ENCODE assay signal across 1 cellular context in the genomic region with DNA sequence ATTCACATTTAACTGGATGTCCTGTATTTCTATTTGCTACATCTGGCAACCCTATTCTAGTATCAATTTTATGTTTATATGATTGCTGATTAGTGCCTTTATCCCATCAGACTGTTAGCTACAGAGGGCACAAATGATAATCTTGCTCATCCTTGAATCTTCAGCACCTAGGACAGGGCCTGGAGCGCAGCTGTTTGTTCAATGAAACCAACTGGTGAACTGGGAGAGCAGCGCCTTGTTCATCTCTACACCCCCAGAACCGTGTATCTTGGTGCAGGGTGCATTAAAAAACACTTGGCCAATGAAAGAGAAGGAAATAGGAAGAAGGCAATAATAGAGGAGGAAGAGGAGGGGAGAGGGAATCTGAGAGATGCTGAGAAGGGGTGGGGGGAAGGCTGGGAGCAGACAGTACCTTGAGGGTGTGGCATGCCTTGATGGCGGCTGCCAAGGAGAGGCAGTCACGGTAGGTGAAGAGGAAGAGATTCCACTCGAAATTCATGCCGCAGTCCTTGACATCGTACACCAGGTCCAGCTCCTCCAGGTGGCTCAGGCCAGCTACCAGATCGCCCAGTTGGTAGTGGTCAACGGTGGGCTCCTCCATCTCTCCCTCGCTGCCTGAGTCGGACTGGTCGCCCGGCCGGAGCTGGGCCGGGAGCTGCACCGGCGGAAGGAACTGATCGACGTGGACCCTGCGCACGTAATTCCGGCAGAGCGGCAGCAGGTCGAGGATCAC.
TF ChIP-seq lines count a peak whose summit lies in the region.

No MANE protein-coding gene starts in this region.

TF ChIP-seq in A549, 52 proteins besides CTCF, POLR2A, EP300 and RAD21:
- TF ChIP-seq, protein P1, sequence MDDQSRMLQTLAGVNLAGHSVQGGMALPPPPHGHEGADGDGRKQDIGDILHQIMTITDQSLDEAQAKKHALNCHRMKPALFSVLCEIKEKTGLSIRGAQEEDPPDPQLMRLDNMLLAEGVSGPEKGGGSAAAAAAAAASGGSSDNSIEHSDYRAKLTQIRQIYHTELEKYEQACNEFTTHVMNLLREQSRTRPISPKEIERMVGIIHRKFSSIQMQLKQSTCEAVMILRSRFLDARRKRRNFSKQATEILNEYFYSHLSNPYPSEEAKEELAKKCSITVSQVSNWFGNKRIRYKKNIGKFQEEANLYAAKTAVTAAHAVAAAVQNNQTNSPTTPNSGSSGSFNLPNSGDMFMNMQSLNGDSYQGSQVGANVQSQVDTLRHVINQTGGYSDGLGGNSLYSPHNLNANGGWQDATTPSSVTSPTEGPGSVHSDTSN (IDR thresholded peaks at IDR 0.05) = no peak
- TF ChIP-seq, protein P2, sequence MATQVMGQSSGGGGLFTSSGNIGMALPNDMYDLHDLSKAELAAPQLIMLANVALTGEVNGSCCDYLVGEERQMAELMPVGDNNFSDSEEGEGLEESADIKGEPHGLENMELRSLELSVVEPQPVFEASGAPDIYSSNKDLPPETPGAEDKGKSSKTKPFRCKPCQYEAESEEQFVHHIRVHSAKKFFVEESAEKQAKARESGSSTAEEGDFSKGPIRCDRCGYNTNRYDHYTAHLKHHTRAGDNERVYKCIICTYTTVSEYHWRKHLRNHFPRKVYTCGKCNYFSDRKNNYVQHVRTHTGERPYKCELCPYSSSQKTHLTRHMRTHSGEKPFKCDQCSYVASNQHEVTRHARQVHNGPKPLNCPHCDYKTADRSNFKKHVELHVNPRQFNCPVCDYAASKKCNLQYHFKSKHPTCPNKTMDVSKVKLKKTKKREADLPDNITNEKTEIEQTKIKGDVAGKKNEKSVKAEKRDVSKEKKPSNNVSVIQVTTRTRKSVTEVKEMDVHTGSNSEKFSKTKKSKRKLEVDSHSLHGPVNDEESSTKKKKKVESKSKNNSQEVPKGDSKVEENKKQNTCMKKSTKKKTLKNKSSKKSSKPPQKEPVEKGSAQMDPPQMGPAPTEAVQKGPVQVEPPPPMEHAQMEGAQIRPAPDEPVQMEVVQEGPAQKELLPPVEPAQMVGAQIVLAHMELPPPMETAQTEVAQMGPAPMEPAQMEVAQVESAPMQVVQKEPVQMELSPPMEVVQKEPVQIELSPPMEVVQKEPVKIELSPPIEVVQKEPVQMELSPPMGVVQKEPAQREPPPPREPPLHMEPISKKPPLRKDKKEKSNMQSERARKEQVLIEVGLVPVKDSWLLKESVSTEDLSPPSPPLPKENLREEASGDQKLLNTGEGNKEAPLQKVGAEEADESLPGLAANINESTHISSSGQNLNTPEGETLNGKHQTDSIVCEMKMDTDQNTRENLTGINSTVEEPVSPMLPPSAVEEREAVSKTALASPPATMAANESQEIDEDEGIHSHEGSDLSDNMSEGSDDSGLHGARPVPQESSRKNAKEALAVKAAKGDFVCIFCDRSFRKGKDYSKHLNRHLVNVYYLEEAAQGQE (IDR thresholded peaks at IDR 0.05) = peak; percentile 84
- TF ChIP-seq FOSB (CRISPR knock-in tag; IDR thresholded peaks at IDR 0.05) = no peak
